Comparison of ENCODE assay signal across 1 cellular context in the genomic region with DNA sequence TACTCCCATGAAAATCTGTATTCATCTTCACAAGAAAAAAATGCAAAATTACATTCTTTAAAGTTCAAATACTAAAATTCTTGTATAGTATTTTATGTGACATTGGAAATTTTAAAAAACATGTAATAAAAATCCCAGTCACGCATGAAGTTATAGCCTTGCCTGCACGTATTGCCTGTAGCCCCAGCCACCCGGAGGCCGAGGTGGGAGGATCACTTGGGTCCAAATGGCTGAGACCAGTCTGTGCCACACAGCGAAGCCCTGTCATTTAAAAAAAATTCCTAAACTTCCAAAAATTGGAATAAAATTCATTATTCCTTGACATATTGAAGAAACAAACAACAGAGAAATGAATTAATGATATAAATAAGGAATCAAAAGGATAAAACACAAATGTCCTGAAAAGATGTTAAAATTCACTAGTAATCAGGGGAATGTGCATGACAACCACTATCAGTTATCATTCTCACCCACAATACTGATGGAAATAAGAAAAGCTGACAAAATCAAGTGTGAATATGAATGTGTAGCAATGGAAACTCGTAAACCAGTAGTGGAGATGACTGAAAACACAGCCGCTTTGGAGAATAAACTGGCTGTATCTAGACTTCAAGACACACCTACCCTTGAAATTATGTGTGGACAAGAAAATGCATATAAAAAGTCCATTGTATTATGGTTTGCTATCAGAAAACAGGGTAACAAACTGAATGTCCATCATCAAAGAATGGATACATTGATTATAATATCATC.
TF ChIP-seq lines count a peak whose summit lies in the region.

No MANE protein-coding gene starts in this region.

TF ChIP-seq in GM12878, 131 proteins besides CTCF, POLR2A, EP300 and RAD21:
- peak; percentile 53; the same call in 1 of the 2 replicates for TF ChIP-seq ZNF24 (IDR thresholded peaks at IDR 0.05)
- no peak for TF ChIP-seq MXI1 (IDR thresholded peaks at IDR 0.05; ENCODE audit: low read depth, low read length)
TF ChIP-seq in GM12878: peak in this region for 1.
